In genomic region chr4:67371563-67371962, GRCh38 we compare ENCODE assay signal across 14 cellular contexts.
A peak's percentile ranks its signal among the peaks of the same experiment; 100 is the strongest.
DNase-seq lines count a peak whose midpoint lies in the region; TF ChIP-seq lines count a peak whose summit lies in the region.
"Had no signal": no experiment of that assay in that cellular context is flagged by ENCODE, and none has a peak within 500 bp of the region (broad histone marks: within the 10 kb centered on the region; RNA-seq: fewer than 3 reads in every experiment).

No MANE protein-coding gene starts in this region.

- no peaks in the 10 kb centered on the region for H3K79me2 ChIP-seq in neural progenitor cell (ENCODE audit: low read depth)

- H3K27me3 Mint-ChIP-seq in neural progenitor cell (ENCODE audit: insufficient read depth, low read depth), result no peaks in the 10 kb centered on the region

- no peak for TF ChIP-seq POLR2A in erythroblast (IDR thresholded peaks at IDR 0.05; ENCODE audit: low read length)

- H3K4me3 Mint-ChIP-seq in neural progenitor cell, result no peak overlapping the region
- H3K4me3 Mint-ChIP-seq: CD14-positive monocyte; CD8-positive, alpha-beta T cell; HFFc6 had no signal

- peaks cover 3% of the 10 kb centered on the region for H3K4me1 ChIP-seq in neural progenitor cell

- no peaks in the 10 kb centered on the region for H3K36me3 ChIP-seq in neural progenitor cell

- H3K4me3 ChIP-seq in neural progenitor cell, result no peak overlapping the region

- no peaks in the 10 kb centered on the region for H3F3A ChIP-seq in neural progenitor cell (ENCODE audit: low read depth)

- H3K27me3 ChIP-seq in neural progenitor cell, result no peaks in the 10 kb centered on the region

- TF ChIP-seq CTCF in neural progenitor cell (IDR thresholded peaks at IDR 0.05), result no peak

- peak; percentile 39 for DNase-seq in DMS 273 (lab: John Stamatoyannopoulos, UW; ENCODE audit: unreplicated experiment)
- DNase-seq in DMS 273 treated with DMSO at 0.1 percent for 48 hours (lab: John Stamatoyannopoulos, UW), result no peak
- DNase-seq in NCI-H82 (lab: John Stamatoyannopoulos, UW), result peak; percentile 71
- DNase-seq in erythroblast (lab: John Stamatoyannopoulos, UW), result peak; percentile 4 to 47
- DNase-seq in neural progenitor cell (ENCODE audit: low spot score), result peak; percentile 25
- DNase-seq in glomerular visceral epithelial cell (ENCODE audit: extremely low spot score), result no peak
- DNase-seq in ureter (ENCODE audit: low spot score), result no peak
- DNase-seq: CD8-positive, alpha-beta T cell; COR-L47; DMS53; HCEC 1CT; HFFc6 had no signal

- no peaks in the 10 kb centered on the region for H3K9me3 Mint-ChIP-seq in neural progenitor cell
- H3K9me3 Mint-ChIP-seq: CD8-positive, alpha-beta T cell; HFFc6 had no signal

- H3K36me3 Mint-ChIP-seq in neural progenitor cell, result no peaks in the 10 kb centered on the region
- H3K36me3 Mint-ChIP-seq: CD14-positive monocyte; CD8-positive, alpha-beta T cell had no signal

- H4K20me1 ChIP-seq in neural progenitor cell (ENCODE audit: low read depth), result no peaks in the 10 kb centered on the region

- no peak overlapping the region for H2AFZ ChIP-seq in neural progenitor cell (replicated peaks)

- no peak overlapping the region for H3K27ac Mint-ChIP-seq in neural progenitor cell
- H3K27ac Mint-ChIP-seq: CD8-positive, alpha-beta T cell; HFFc6 had no signal

- H3K4me2 ChIP-seq in neural progenitor cell, result no peak overlapping the region

- H3K27ac ChIP-seq in neural progenitor cell, result no peak overlapping the region
- H3K27ac ChIP-seq: 22Rv1 had no signal

- no peaks in the 10 kb centered on the region for H3K4me1 Mint-ChIP-seq in neural progenitor cell
- H3K4me1 Mint-ChIP-seq: CD14-positive monocyte had no signal

- no peaks in the 10 kb centered on the region for H3K9me3 ChIP-seq in neural progenitor cell (ENCODE audit: low read depth)

- no peak overlapping the region for H3K9ac ChIP-seq in neural progenitor cell

Comparison
In these comparisons a context has a peak if more than half of its experiments do, and no peak if none do; other contexts are left out.
1. DNase-seq: peak in DMS 273 (single experiment), NCI-H82 (single experiment), erythroblast (2 of 2) and neural progenitor cell (single experiment); none in DMS 273 treated with DMSO at 0.1 percent for 48 hours (single experiment), glomerular visceral epithelial cell (single experiment) and ureter (single experiment).